Comparison of ENCODE assay signal across 9 cellular contexts in the genomic region with DNA sequence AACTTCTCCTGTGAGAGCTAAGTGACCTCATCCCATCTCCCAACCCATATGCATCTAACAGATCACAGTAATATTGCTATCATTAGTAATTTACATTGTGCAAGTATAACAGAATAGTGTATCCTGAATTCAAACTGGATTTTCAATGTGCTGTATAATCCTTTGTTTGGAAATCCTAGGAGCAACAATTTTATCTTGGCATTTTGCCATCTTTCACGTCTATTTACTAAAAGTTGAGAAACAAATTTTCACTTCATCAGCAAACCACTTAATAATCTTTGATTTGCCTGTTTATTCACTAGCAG. TPM values are rescaled to one million over a fixed set of nuclear protein-coding genes. Genes with fewer than 3 reads are reported as not detected.
A peak's percentile ranks its signal among the peaks of the same experiment; 100 is the strongest.
DNase-seq lines count a peak whose midpoint lies in the region; TF ChIP-seq lines count a peak whose summit lies in the region.
"Had no signal": no experiment of that assay in that cellular context is flagged by ENCODE, and none has a peak within 500 bp of the region (broad histone marks: within the 10 kb centered on the region; RNA-seq: fewer than 3 reads in every experiment).

No MANE protein-coding gene starts in this region.

- H3K4me3 ChIP-seq in KMS-11 (IDR thresholded peaks at IDR 0.05; ENCODE audit: insufficient read depth, low read depth, low read length) (no peak overlapping the region), cardiac fibroblast (replicated peaks in 1 of 2; ENCODE audit: low read depth in 2 of 2, low read length in 2 of 2) (no peak overlapping the region), neutrophil (ENCODE audit: low read depth in 1 of 2, low read length in 1 of 2) (no peak overlapping the region)

- peak; percentile 65 for DNase-seq in DMS79 treated with DMSO at 0.1 percent for 48 hours (lab: John Stamatoyannopoulos, UW)
- no peak for DNase-seq in DMS79 (lab: John Stamatoyannopoulos, UW)
- peak; percentile 42 to 44 for DNase-seq in cardiac fibroblast (ENCODE audit: low read depth in 2 of 2)
- no peak for DNase-seq in posterior vena cava (ENCODE audit: low spot score)
- no peak for DNase-seq in UCSD-AML1 (lab: John Stamatoyannopoulos, UW; ENCODE audit: unreplicated experiment)
- DNase-seq in COLO668 (lab: John Stamatoyannopoulos, UW; ENCODE audit: unreplicated experiment): no peak
- DNase-seq: NCI-H1694 treated with DMSO at 0.1 percent for 48 hours had no signal

- H3K36me3 ChIP-seq in KMS-11 (ENCODE audit: insufficient read depth) (no peaks in the 10 kb centered on the region), neutrophil (no peaks in the 10 kb centered on the region)

- H3K9me3 ChIP-seq in neutrophil: no peaks in the 10 kb centered on the region

- H4K20me1 ChIP-seq in KMS-11 (ENCODE audit: insufficient read depth): no peaks in the 10 kb centered on the region

- H3K27me3 ChIP-seq in KMS-11 (ENCODE audit: insufficient read depth, low read depth) (no peaks in the 10 kb centered on the region), neutrophil (no peaks in the 10 kb centered on the region)

- H2AFZ ChIP-seq in KMS-11 (ENCODE audit: low read depth): no peak overlapping the region

- TF ChIP-seq CTCF in KMS-11 (conservative IDR thresholded peaks at IDR 0.05; ENCODE audit: low read depth, low read length) (no peak), cardiac fibroblast (IDR thresholded peaks at IDR 0.05; ENCODE audit: low read depth, low read length) (no peak), neutrophil (IDR thresholded peaks at IDR 0.05) (no peak)

- H3K4me2 ChIP-seq in KMS-11: peak overlapping the region; percentile 19; the same call in 1 of the 2 replicates

- intact Hi-C loops in posterior vena cava (cut with DNase I): loop anchor here in 1 of 2 donors (5.0 kb wide), 1 partner anchor 68 kb away; the partner anchor contains the start of gene GALM

- H3K79me2 ChIP-seq in KMS-11 (ENCODE audit: insufficient read depth, low read depth): peaks cover 66% of the 10 kb centered on the region

- peaks cover 70% of the 10 kb centered on the region for H3K4me1 ChIP-seq in KMS-11 (ENCODE audit: low read depth, poor library complexity, severe bottlenecking)
- H3K4me1 ChIP-seq in neutrophil (ENCODE audit: control insufficient read depth in 1 of 2, insufficient read depth in 1 of 2, low read depth in 1 of 2, low read length in 1 of 2): peaks cover 82 to 83% of the 10 kb centered on the region in 2 experiments

- H3K27ac ChIP-seq in KMS-11: no peak overlapping the region
- H3K27ac ChIP-seq in neutrophil: peak overlapping the region; percentile 94

- H3K9ac ChIP-seq in KMS-11: no peak overlapping the region

RNA-seq across cellular contexts. Expression of gene HNRNPLL, which starts 3.8 kb away (rescaled TPM):
- 10 to 100 TPM; 54.6 to 55.6 TPM for total RNA-seq in posterior vena cava

Comparison
In these comparisons a context has a peak if more than half of its experiments do, and no peak if none do; other contexts are left out.
1. DNase-seq: peak in DMS79 treated with DMSO at 0.1 percent for 48 hours (single experiment) and cardiac fibroblast (2 of 2); none in DMS79 (single experiment), posterior vena cava (single experiment), UCSD-AML1 (single experiment) and COLO668 (single experiment).